Comparison of ENCODE assay signal across 9 cellular contexts in genomic region chr1:37811027-37811655, GRCh38. TPM values are rescaled to one million over a fixed set of nuclear protein-coding genes. Genes with fewer than 3 reads are reported as not detected.
DNase-seq lines count a peak whose midpoint lies in the region; ATAC-seq and TF ChIP-seq lines count a peak whose summit lies in the region.
"Had no signal": no experiment of that assay in that cellular context is flagged by ENCODE, and none has a peak within 500 bp of the region (broad histone marks: within the 10 kb centered on the region; RNA-seq: fewer than 3 reads in every experiment).

No MANE protein-coding gene starts in this region.

- no peak for ATAC-seq in stimulated activated memory B cell treated with anti-CD40 and anti-IgM and Interleukin-4, amounts not matched to agents 10 μg/mL and 1 μg/mL and 100 μg/mL, for 72 hours
- ATAC-seq in GM21360 (IDR thresholded peaks at IDR 0.05; ENCODE audit: unreplicated experiment): no peak

- H3K27ac ChIP-seq in dorsolateral prefrontal cortex: peak overlapping the region in 56 of 59 donors; percentile 4 to 100 (median 94)

- DNase-seq in Calu3 (peak; percentile 80), HS-27A (ENCODE audit: low read depth) (peak; percentile 39), NCI-H82 treated with DMSO at 0.1 percent for 48 hours (lab: John Stamatoyannopoulos, UW; ENCODE audit: unreplicated experiment) (peak; percentile 42), dorsolateral prefrontal cortex (peak; percentile 42 to 76 (median 66)), lung microvascular endothelial cell (ENCODE audit: low read depth in 2 of 2) (peak; percentile 82 to 91)
- DNase-seq in activated CD4-positive, alpha-beta memory T cell treated with anti-CD3 and anti-CD28 coated beads for 36 hours: peak; percentile 79

- TF ChIP-seq CTCF in Calu3 (IDR thresholded peaks at IDR 0.05; ENCODE audit: unreplicated experiment): peak; percentile 79
- peak; percentile 30 to 88 (median 69) for TF ChIP-seq CTCF in dorsolateral prefrontal cortex (IDR thresholded peaks at IDR 0.05 in 54 of 56, conservative IDR thresholded peaks at IDR 0.05 in 2 of 56; ENCODE audit: low read depth in 1 of 56, partially characterized antibody in 56 of 56)

- intact Hi-C loops in Calu3 (cut with micrococcal nuclease; ENCODE audit: unreplicated experiment): no loop called here
- intact Hi-C loops in activated CD4-positive, alpha-beta memory T cell treated with anti-CD3 and anti-CD28 coated beads for 36 hours (cut with micrococcal nuclease): loop anchor here (1.0 kb wide), 1 partner anchor 49 kb away; no protein-coding TSS in a partner anchor
- intact Hi-C loops in dorsolateral prefrontal cortex (cut with DNase I): no loop called here

- no peaks in the 10 kb centered on the region for H3K9me3 Mint-ChIP-seq in Calu3 (ENCODE audit: low read depth, unreplicated experiment)
- no peaks in the 10 kb centered on the region for H3K9me3 Mint-ChIP-seq in activated CD4-positive, alpha-beta memory T cell treated with anti-CD3 and anti-CD28 coated beads for 36 hours
- no peaks in the 10 kb centered on the region for H3K9me3 Mint-ChIP-seq in stimulated activated memory B cell treated with anti-CD40 and anti-IgM and Interleukin-4, amounts not matched to agents 10 μg/mL and 1 μg/mL and 100 μg/mL, for 72 hours
- H3K9me3 Mint-ChIP-seq: T-helper 1 cell treated with Interleukin-12 subunit alpha and Interleukin-12 subunit beta and Interleukin-4 antibody, amounts not matched to agents 30 μg/mL and 1 μg/mL, for 36 hours had no signal

- H3K36me3 Mint-ChIP-seq in Calu3 (ENCODE audit: insufficient read depth, unreplicated experiment): peaks cover 34% of the 10 kb centered on the region
- peaks cover 12% of the 10 kb centered on the region for H3K36me3 Mint-ChIP-seq in activated CD4-positive, alpha-beta memory T cell treated with anti-CD3 and anti-CD28 coated beads for 36 hours
- peaks cover 28% of the 10 kb centered on the region for H3K36me3 Mint-ChIP-seq in stimulated activated memory B cell treated with anti-CD40 and anti-IgM and Interleukin-4, amounts not matched to agents 10 μg/mL and 1 μg/mL and 100 μg/mL, for 72 hours

- peak overlapping the region; percentile 30 for H3K27ac Mint-ChIP-seq in Calu3 (ENCODE audit: unreplicated experiment)
- peak overlapping the region; percentile 54 for H3K27ac Mint-ChIP-seq in activated CD4-positive, alpha-beta memory T cell treated with anti-CD3 and anti-CD28 coated beads for 36 hours
- H3K27ac Mint-ChIP-seq in stimulated activated memory B cell treated with anti-CD40 and anti-IgM and Interleukin-4, amounts not matched to agents 10 μg/mL and 1 μg/mL and 100 μg/mL, for 72 hours: peak overlapping the region; percentile 53

- H3K27me3 ChIP-seq in dorsolateral prefrontal cortex: no peaks in the 10 kb centered on the region

- no peaks in the 10 kb centered on the region for H3K27me3 Mint-ChIP-seq in Calu3 (ENCODE audit: unreplicated experiment)
- H3K27me3 Mint-ChIP-seq in activated CD4-positive, alpha-beta memory T cell treated with anti-CD3 and anti-CD28 coated beads for 36 hours: no peaks in the 10 kb centered on the region
- H3K27me3 Mint-ChIP-seq in stimulated activated memory B cell treated with anti-CD40 and anti-IgM and Interleukin-4, amounts not matched to agents 10 μg/mL and 1 μg/mL and 100 μg/mL, for 72 hours: no peaks in the 10 kb centered on the region

- no peak overlapping the region for H3K4me3 Mint-ChIP-seq in Calu3 (ENCODE audit: low read depth, unreplicated experiment)
- H3K4me3 Mint-ChIP-seq in activated CD4-positive, alpha-beta memory T cell treated with anti-CD3 and anti-CD28 coated beads for 36 hours: no peak overlapping the region
- no peak overlapping the region for H3K4me3 Mint-ChIP-seq in stimulated activated memory B cell treated with anti-CD40 and anti-IgM and Interleukin-4, amounts not matched to agents 10 μg/mL and 1 μg/mL and 100 μg/mL, for 72 hours
- H3K4me3 Mint-ChIP-seq: T-helper 1 cell treated with Interleukin-12 subunit alpha and Interleukin-12 subunit beta and Interleukin-4 antibody, amounts not matched to agents 30 μg/mL and 1 μg/mL, for 36 hours had no signal

- POLR2A ChIA-PET in activated CD4-positive, alpha-beta memory T cell treated with anti-CD3 and anti-CD28 coated beads for 36 hours (lab: Charles Lee): no interaction called here

- BruUV-seq in Calu3 (replicated peaks; lab: Mats Ljungman, UMichigan): no TSS peak

- peaks cover 13% of the 10 kb centered on the region for H3K4me1 Mint-ChIP-seq in Calu3 (ENCODE audit: low read depth, unreplicated experiment)
- H3K4me1 Mint-ChIP-seq in activated CD4-positive, alpha-beta memory T cell treated with anti-CD3 and anti-CD28 coated beads for 36 hours (ENCODE audit: low read depth): peaks cover 31% of the 10 kb centered on the region
- H3K4me1 Mint-ChIP-seq in stimulated activated memory B cell treated with anti-CD40 and anti-IgM and Interleukin-4, amounts not matched to agents 10 μg/mL and 1 μg/mL and 100 μg/mL, for 72 hours: peaks cover 37% of the 10 kb centered on the region

- H3K4me3 ChIP-seq in dorsolateral prefrontal cortex: peak overlapping the region in 2 of 59 donors; percentile 8 to 12

- CTCF ChIA-PET in Calu3 (lab: Charles Lee): interaction anchor here (0.6 kb wide), 1 partner anchor 45 kb away, joined by 4 read pairs; no protein-coding TSS in a partner anchor
- CTCF ChIA-PET in activated CD4-positive, alpha-beta memory T cell treated with anti-CD3 and anti-CD28 coated beads for 36 hours (lab: Charles Lee): no interaction called here

RNA-seq across cellular contexts. Expression of gene YRDC, which starts 3.1 kb away (rescaled TPM):
- 18.6 and 18.8 TPM in 2 replicates for total RNA-seq in Calu3 (2022)
- 10 to 100 TPM; 34.1 to 36.1 TPM for total RNA-seq in activated CD4-positive, alpha-beta memory T cell treated with anti-CD3 and anti-CD28 coated beads for 36 hours
- 10 to 100 TPM in 67 of 120 experiments, 1 to 10 TPM in 53; 6.0 to 15.3 (median 10.2) TPM for total RNA-seq in dorsolateral prefrontal cortex
- 12.2 and 22.4 TPM in 2 replicates for total RNA-seq in lung microvascular endothelial cell

RNA-seq across cellular contexts. Expression of gene C1orf122, which starts 3.6 kb away (rescaled TPM):
- total RNA-seq in Calu3 (2022): 41.3 and 43.6 TPM in 2 replicates
- total RNA-seq in activated CD4-positive, alpha-beta memory T cell treated with anti-CD3 and anti-CD28 coated beads for 36 hours: 10 to 100 TPM; 18.1 to 19.7 TPM
- 100 to 1,000 TPM in 3 of 120 experiments, 10 to 100 TPM in 117; 49.0 to 111 (median 68.1) TPM for total RNA-seq in dorsolateral prefrontal cortex
- 14.4 and 21.2 TPM in 2 replicates for total RNA-seq in lung microvascular endothelial cell

RNA-seq across cellular contexts. Expression of gene MANEAL, which starts 17.5 kb away (rescaled TPM):
- total RNA-seq in Calu3 (2022) (28.1 and 28.6 TPM in 2 replicates), dorsolateral prefrontal cortex (10 to 100 TPM; 10.6 to 32.4 (median 23.2) TPM), lung microvascular endothelial cell (0.65 and 1.6 TPM in 2 replicates)
- total RNA-seq in activated CD4-positive, alpha-beta memory T cell treated with anti-CD3 and anti-CD28 coated beads for 36 hours: 1 to 10 TPM; 1.5 TPM

RNA-seq across cellular contexts. Expression of gene EPHA10, which starts 46.2 kb away (rescaled TPM):
- total RNA-seq in Calu3 (2022) (7.8 and 10.7 TPM in 2 replicates), dorsolateral prefrontal cortex (10 to 100 TPM; 10.7 to 38.2 (median 23.4) TPM), lung microvascular endothelial cell (not detected in 2 replicates)
- under 1 TPM; 0.48 to 0.92 TPM for total RNA-seq in activated CD4-positive, alpha-beta memory T cell treated with anti-CD3 and anti-CD28 coated beads for 36 hours

RNA-seq across cellular contexts. Expression of gene MTF1, which starts 48.3 kb away (rescaled TPM):
- total RNA-seq in Calu3 (2022) (27.1 and 34.3 TPM in 2 replicates), dorsolateral prefrontal cortex (10 to 100 TPM; 12.4 to 40.5 (median 22.6) TPM), lung microvascular endothelial cell (1.3 and 2.0 TPM in 2 replicates)
- 10 to 100 TPM; 21.1 to 22.8 TPM for total RNA-seq in activated CD4-positive, alpha-beta memory T cell treated with anti-CD3 and anti-CD28 coated beads for 36 hours
